Comparison of ENCODE assay signal across 26 cellular contexts in the genomic region with DNA sequence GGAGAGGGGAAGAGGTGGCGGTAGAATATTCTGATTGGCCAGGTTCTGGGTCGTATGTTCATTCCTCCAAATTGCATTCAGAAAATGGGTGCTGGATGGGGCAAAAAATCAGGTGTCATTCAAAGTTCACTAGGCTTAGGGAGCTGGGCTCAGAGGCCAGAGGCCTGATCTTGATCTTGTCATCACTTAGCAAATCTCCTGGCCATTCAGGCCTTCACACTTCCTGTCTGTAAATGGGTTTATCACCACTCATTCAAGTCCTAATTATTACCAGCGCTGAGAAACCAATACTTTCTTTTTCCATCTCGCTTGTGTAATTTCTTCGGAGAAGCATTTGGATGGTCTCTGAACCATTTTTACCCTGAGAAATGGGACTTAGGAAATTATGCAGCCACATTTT.
"Had no signal": no experiment of that assay in that cellular context is flagged by ENCODE, and none has a peak within 500 bp of the region (broad histone marks: within the 10 kb centered on the region; RNA-seq: fewer than 3 reads in every experiment).

No MANE protein-coding gene starts in this region.

- H3K27ac ChIP-seq: dorsolateral prefrontal cortex, epithelial cell of prostate, foreskin keratinocyte, gastroesophageal sphincter, heart left ventricle, hepatocyte, left ventricle myocardium inferior, lower lobe of right lung, neutrophil, pancreas, sigmoid colon, stomach, thyroid gland had no signal

- H3K27me3 ChIP-seq: dorsolateral prefrontal cortex, foreskin keratinocyte, gastroesophageal sphincter, heart left ventricle, hepatocyte, neutrophil, pancreas, sigmoid colon, stomach, thyroid gland had no signal

- ATAC-seq: esophagus mucosa; foreskin keratinocyte; gastroesophageal sphincter; heart left ventricle; lower lobe of right lung; mucosa of descending colon; natural killer cell treated with Interleukin-12 subunit alpha and Interleukin-12 subunit beta and Interleukin-15 and Interleukin-18, amount 100 ng/mL, for 72 hours; pancreas; stimulated activated effector memory CD8-positive, alpha-beta T cell treated with anti-CD3 and anti-CD28 coated beads, Interleukin-12 subunit alpha, Interleukin-12 subunit beta, amount 100 ng/mL, for 72 hours had no signal

- H3K4me3 ChIP-seq: dorsolateral prefrontal cortex, gastroesophageal sphincter, heart left ventricle, hepatocyte, left ventricle myocardium inferior, lower lobe of right lung, mucosa of descending colon, pancreas, sigmoid colon, stomach, thyroid gland had no signal

- H3K4me1 ChIP-seq: lower lobe of right lung had no signal

- DNase-seq: dorsolateral prefrontal cortex; effector CD8-positive, alpha-beta T cell; endodermal cell; foreskin keratinocyte; heart left ventricle; kidney; left ventricle myocardium inferior; lower lobe of right lung; mucosa of descending colon; naive B cell; pancreas; sigmoid colon; stimulated activated CD4-positive, alpha-beta T cell treated with anti-CD3 and anti-CD28 coated beads, Interleukin-2, amount 100 ng/mL, for 24 hours; stimulated activated CD4-positive, alpha-beta T cell treated with anti-CD3 and anti-CD28 coated beads, Interleukin-4, amount 100 ng/mL, for 24 hours; stimulated activated naive CD4-positive, alpha-beta T cell treated with Interleukin-2 at 50 U/mL for 16 hours; stomach; thyroid gland; trophoblast cell had no signal

- FAIRE-seq: colon, kidney, pancreas had no signal

- H3K9me3 ChIP-seq: gastroesophageal sphincter, heart left ventricle, left ventricle myocardium inferior, lower lobe of right lung, mucosa of descending colon, neutrophil, pancreas, sigmoid colon, stomach, thyroid gland had no signal

- H3K79me2 ChIP-seq: hepatocyte had no signal

- H3K36me3 ChIP-seq: heart left ventricle, left ventricle myocardium inferior, lower lobe of right lung, neutrophil, pancreas, sigmoid colon, stomach, thyroid gland had no signal

- H3K4me2 ChIP-seq: hepatocyte had no signal

- H2AFZ ChIP-seq: hepatocyte had no signal
